13 cellular contexts compared by ENCODE assay signal in the genomic region with DNA sequence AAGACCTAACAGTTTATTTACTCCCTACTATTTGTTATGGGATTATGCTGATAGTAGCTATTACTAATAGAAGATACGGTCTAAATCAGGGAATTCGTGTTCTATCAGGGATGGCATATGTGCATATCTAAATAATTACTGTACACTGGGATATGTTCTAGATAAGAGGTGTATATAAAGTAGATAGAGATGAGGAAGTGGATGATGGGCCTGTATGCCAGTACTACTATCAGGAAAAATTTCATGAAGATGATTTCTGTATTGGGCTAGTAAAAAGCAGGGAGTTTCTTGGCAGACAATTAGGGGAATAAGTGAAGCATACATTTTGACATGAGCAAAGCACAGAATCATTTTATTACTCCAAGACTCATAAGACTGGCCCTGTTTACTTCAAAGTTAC.
"Had no signal": no experiment of that assay in that cellular context is flagged by ENCODE, and none has a peak within 500 bp of the region (broad histone marks: within the 10 kb centered on the region; RNA-seq: fewer than 3 reads in every experiment).

No MANE protein-coding gene starts in this region.

- H3K27me3 ChIP-seq: testis had no signal

- H3K4me3 Mint-ChIP-seq: activated CD4-positive, alpha-beta memory T cell treated with anti-CD3 and anti-CD28 coated beads, Interleukin-2, amount 10 ng/mL, durations not matched to agents 7 days and 5 days; naive B cell had no signal

- H3K36me3 Mint-ChIP-seq: naive B cell had no signal

- H3K9me3 ChIP-seq: testis had no signal

- DNase-seq: activated CD4-positive, alpha-beta memory T cell treated with anti-CD3 and anti-CD28 coated beads, Interleukin-2, amount 10 ng/mL, durations not matched to agents 7 days and 5 days; activated CD8-positive, alpha-beta memory T cell treated with anti-CD3 and anti-CD28 coated beads, Interleukin-2, amount 50 U/mL, for 48 hours; activated naive CD4-positive, alpha-beta T cell treated with Interleukin-2 at 50 U/mL for 16 hours; central memory CD4-positive, alpha-beta T cell; cortex of kidney; effector CD8-positive, alpha-beta T cell; kidney; naive B cell; nucleus accumbens; stimulated activated CD4-positive, alpha-beta T cell treated with anti-CD3 and anti-CD28 coated beads, Interleukin-2, amount 100 ng/mL, for 48 hours; stimulated activated naive CD8-positive, alpha-beta T cell treated with anti-CD3 and anti-CD28 coated beads, Interleukin-15, Interleukin-2, amounts not matched to agents 100 U/mL and 50 U/mL, for 24 hours; testis had no signal

- H3K4me1 ChIP-seq: testis had no signal

- H3K9me3 Mint-ChIP-seq: activated CD4-positive, alpha-beta memory T cell treated with anti-CD3 and anti-CD28 coated beads, Interleukin-2, amount 10 ng/mL, durations not matched to agents 7 days and 5 days; naive B cell had no signal

- H3K27ac Mint-ChIP-seq: activated CD4-positive, alpha-beta memory T cell treated with anti-CD3 and anti-CD28 coated beads, Interleukin-2, amount 10 ng/mL, durations not matched to agents 7 days and 5 days; naive B cell had no signal

- H3K27me3 Mint-ChIP-seq: activated CD4-positive, alpha-beta memory T cell treated with anti-CD3 and anti-CD28 coated beads, Interleukin-2, amount 10 ng/mL, durations not matched to agents 7 days and 5 days; naive B cell had no signal

- H3K4me3 ChIP-seq: testis had no signal

- ATAC-seq: sciatic nerve; stimulated activated naive CD8-positive, alpha-beta T cell treated with anti-CD3 and anti-CD28 coated beads, Interleukin-15, Interleukin-2, amounts not matched to agents 100 U/mL and 50 U/mL, for 24 hours had no signal

- H3K27ac ChIP-seq: testis had no signal
